8 cellular contexts compared by ENCODE assay signal in the genomic region with DNA sequence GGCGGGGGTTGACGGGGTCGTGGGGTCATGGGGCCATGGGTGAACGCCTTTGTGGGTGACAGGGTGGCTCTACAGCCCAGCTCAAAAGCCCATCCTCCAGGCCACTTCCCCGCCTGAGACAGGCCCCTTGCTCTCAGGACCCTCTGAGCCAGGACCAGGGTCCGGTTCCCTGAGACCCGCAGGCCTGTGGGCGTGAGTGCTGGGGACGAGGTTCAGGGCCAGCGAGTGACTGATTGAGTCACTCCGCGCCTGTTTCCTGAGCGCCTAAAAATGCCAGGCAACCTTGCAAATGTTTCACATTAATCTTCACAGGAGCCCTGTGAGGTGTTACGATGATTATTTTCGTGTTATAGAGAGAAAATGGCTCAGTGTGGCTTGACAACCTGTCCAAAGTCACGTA.
DNase-seq lines count a peak whose midpoint lies in the region; ATAC-seq and TF ChIP-seq lines count a peak whose summit lies in the region.

No MANE protein-coding gene starts in this region.

- H3K79me2 ChIP-seq in PC-3 (ENCODE audit: low read length), result peaks cover 25% of the 10 kb centered on the region

- H3K9me3 ChIP-seq in PC-3 (ENCODE audit: low read length), result no peaks in the 10 kb centered on the region

- peaks cover 16% of the 10 kb centered on the region for H3K4me1 Mint-ChIP-seq in activated naive CD4-positive, alpha-beta T cell treated with anti-CD3 and anti-CD28 coated beads for 36 hours (ENCODE audit: low read depth)
- H3K4me1 Mint-ChIP-seq in osteocyte (ENCODE audit: unreplicated experiment), result peaks cover 18% of the 10 kb centered on the region

- peak overlapping the region; percentile 79 for H3K4me3 Mint-ChIP-seq in activated naive CD4-positive, alpha-beta T cell treated with anti-CD3 and anti-CD28 coated beads for 36 hours
- H3K4me3 Mint-ChIP-seq in osteocyte (ENCODE audit: unreplicated experiment), result peak overlapping the region; percentile 84

- ATAC-seq in PC-3, result peak; percentile 20

- H3F3A ChIP-seq in PC-3 (ENCODE audit: low read length, unreplicated experiment), result no peaks in the 10 kb centered on the region

- no peak for TF ChIP-seq CTCF in PC-3 (conservative IDR thresholded peaks at IDR 0.05; ENCODE audit: low read depth, low read length)
- TF ChIP-seq CTCF in osteocyte (IDR thresholded peaks at IDR 0.05), result no peak

- H3K27ac ChIP-seq in PC-3 (ENCODE audit: low read length) (peak overlapping the region; percentile 69), epithelial cell of prostate (peak overlapping the region; percentile 35)

- H3K4me3 ChIP-seq in PC-3 (ENCODE audit: low read length), result peak overlapping the region; percentile 86

- intact Hi-C loops in activated naive CD4-positive, alpha-beta T cell treated with anti-CD3 and anti-CD28 coated beads for 36 hours (cut with micrococcal nuclease), result loop anchor here (1.0 to 2.0 kb wide), 2 partner anchors 98 to 681 kb away; partner anchors contain the start of gene ZNF674
- intact Hi-C loops in PC-3 (cut with micrococcal nuclease), result no loop called here

- TSS peak; percentile 67 for BruUV-seq in PC-3 (replicated peaks; lab: Mats Ljungman, UMichigan)

- DNase-seq in activated naive CD4-positive, alpha-beta T cell treated with anti-CD3 and anti-CD28 coated beads for 36 hours, result no peak
- DNase-seq in activated naive CD4-positive, alpha-beta T cell treated with anti-CD3 and anti-CD28 coated beads, Interleukin-2, amount 50 U/mL, for 16 hours, result no peak
- DNase-seq in PC-3 (peak; percentile 24), epithelial cell of prostate (ENCODE audit: low read depth, low spot score) (no peak), osteocyte (ENCODE audit: extremely low spot score, unreplicated experiment) (no peak), NCI-H146 treated with DMSO at 0.1 percent for 48 hours (lab: John Stamatoyannopoulos, UW; ENCODE audit: unreplicated experiment) (no peak), middle frontal gyrus (ENCODE audit: extremely low spot score, low spot score) (no peak), NOMO-1 treated with DMSO at 0.1 percent for 48 hours (lab: John Stamatoyannopoulos, UW; ENCODE audit: unreplicated experiment) (no peak)

- peaks cover 14% of the 10 kb centered on the region for H3K36me3 Mint-ChIP-seq in activated naive CD4-positive, alpha-beta T cell treated with anti-CD3 and anti-CD28 coated beads for 36 hours (ENCODE audit: low read depth)
- H3K36me3 Mint-ChIP-seq in osteocyte (ENCODE audit: unreplicated experiment), result peaks cover 12% of the 10 kb centered on the region

- H2AFZ ChIP-seq in PC-3 (ENCODE audit: low read length), result peak overlapping the region; percentile 97

- H3K9ac ChIP-seq in PC-3 (ENCODE audit: low read length), result peak overlapping the region; percentile 96

- H3K27me3 Mint-ChIP-seq in activated naive CD4-positive, alpha-beta T cell treated with anti-CD3 and anti-CD28 coated beads for 36 hours (ENCODE audit: low read depth), result no peaks in the 10 kb centered on the region
- H3K27me3 Mint-ChIP-seq in osteocyte (ENCODE audit: unreplicated experiment), result no peaks in the 10 kb centered on the region

- H4K20me1 ChIP-seq in PC-3 (ENCODE audit: low read length), result no peaks in the 10 kb centered on the region

- POLR2A ChIA-PET in PC-3 (lab: Charles Lee; ENCODE audit: unreplicated experiment), result no interaction called here

- no peaks in the 10 kb centered on the region for H3K9me3 Mint-ChIP-seq in activated naive CD4-positive, alpha-beta T cell treated with anti-CD3 and anti-CD28 coated beads for 36 hours
- peaks cover 4% of the 10 kb centered on the region for H3K9me3 Mint-ChIP-seq in osteocyte (ENCODE audit: unreplicated experiment)

- no peaks in the 10 kb centered on the region for H3K27me3 ChIP-seq in PC-3 (ENCODE audit: low read length)

- peaks cover 18% of the 10 kb centered on the region; the same call in 1 of the 2 replicates for H3K36me3 ChIP-seq in PC-3 (ENCODE audit: low read depth, low read length)

- H3K4me1 ChIP-seq in PC-3 (ENCODE audit: insufficient read depth, low read length), result peaks cover 25% of the 10 kb centered on the region

- CTCF ChIA-PET in activated naive CD4-positive, alpha-beta T cell treated with anti-CD3 and anti-CD28 coated beads for 36 hours (lab: Charles Lee), result no interaction called here
- CTCF ChIA-PET in PC-3 (lab: Charles Lee), result no interaction called here

- H3K27ac Mint-ChIP-seq in activated naive CD4-positive, alpha-beta T cell treated with anti-CD3 and anti-CD28 coated beads for 36 hours, result peak overlapping the region; percentile 83
- H3K27ac Mint-ChIP-seq in osteocyte (ENCODE audit: unreplicated experiment), result peak overlapping the region; percentile 91

- no peaks in the 10 kb centered on the region for H3K9me2 ChIP-seq in PC-3 (replicated peaks; ENCODE audit: low read length)

- peak overlapping the region; percentile 95 for H3K4me2 ChIP-seq in PC-3 (ENCODE audit: low read length)
